In genomic region chr21:16589046-16589445, GRCh38 we compare ENCODE assay signal across 18 cellular contexts.
A peak's percentile ranks its signal among the peaks of the same experiment; 100 is the strongest.
DNase-seq lines count a peak whose midpoint lies in the region; ATAC-seq, FAIRE-seq and TF ChIP-seq lines count a peak whose summit lies in the region.
"Had no signal": no experiment of that assay in that cellular context is flagged by ENCODE, and none has a peak within 500 bp of the region (broad histone marks: within the 10 kb centered on the region; RNA-seq: fewer than 3 reads in every experiment).

No MANE protein-coding gene starts in this region.

- FAIRE-seq in urothelium cell line (lab: Jason Lieb, UNC): no peak
- FAIRE-seq: colon had no signal

- H3K4me3 Mint-ChIP-seq in neural progenitor cell: no peak overlapping the region
- H3K4me3 Mint-ChIP-seq in mesothelial cell of epicardium: no peak overlapping the region
- H3K4me3 Mint-ChIP-seq: activated naive CD8-positive, alpha-beta T cell treated with anti-CD3 and anti-CD28 coated beads, Interleukin-2, amount 50 U/mL, for 24 hours; activated T-cell treated with anti-CD3 and anti-CD28 coated beads, Interleukin-2, amount 50 U/mL, for 24 hours; CD8-positive, alpha-beta memory T cell; IgD-negative memory B cell; neural crest cell had no signal

- ATAC-seq in Right ventricle myocardium superior (ENCODE audit: poor library complexity) (no peak), sciatic nerve (no peak)
- ATAC-seq: activated naive CD8-positive, alpha-beta T cell treated with anti-CD3 and anti-CD28 coated beads, Interleukin-2, amount 50 U/mL, for 24 hours; stimulated activated naive CD8-positive, alpha-beta T cell treated with anti-CD3 and anti-CD28 coated beads, Interleukin-15, Interleukin-2, amounts not matched to agents 100 U/mL and 50 U/mL, for 24 hours had no signal

- H3K36me3 ChIP-seq in left ventricle myocardium inferior: no peaks in the 10 kb centered on the region
- no peaks in the 10 kb centered on the region for H3K36me3 ChIP-seq in neural progenitor cell
- H3K36me3 ChIP-seq: esophagus muscularis mucosa, lower lobe of right lung had no signal

- H3K4me1 ChIP-seq in left ventricle myocardium inferior: peaks cover 44% of the 10 kb centered on the region
- H3K4me1 ChIP-seq in neural progenitor cell: peaks cover 4% of the 10 kb centered on the region

- TF ChIP-seq CTCF in left ventricle myocardium inferior (IDR thresholded peaks at IDR 0.05; ENCODE audit: borderline replicate concordance) (no peak), epithelial cell of esophagus (IDR thresholded peaks at IDR 0.05; ENCODE audit: insufficient read depth, low read depth, low read length, missing control alignments) (no peak), neural progenitor cell (IDR thresholded peaks at IDR 0.05) (no peak), mesothelial cell of epicardium (IDR thresholded peaks at IDR 0.05; ENCODE audit: unreplicated experiment) (no peak)

- H3K4me3 ChIP-seq in left ventricle myocardium inferior: peak overlapping the region; percentile 61
- H3K4me3 ChIP-seq in epithelial cell of esophagus (ENCODE audit: low read length): no peak overlapping the region
- peak overlapping the region; percentile 43 for H3K4me3 ChIP-seq in neural progenitor cell

- H3K9ac ChIP-seq in neural progenitor cell: no peak overlapping the region

- no peaks in the 10 kb centered on the region for H3F3A ChIP-seq in neural progenitor cell (ENCODE audit: low read depth)

- H4K20me1 ChIP-seq in neural progenitor cell (ENCODE audit: low read depth): no peaks in the 10 kb centered on the region

- peaks cover 10% of the 10 kb centered on the region for H3K4me1 Mint-ChIP-seq in neural progenitor cell
- peaks cover 26% of the 10 kb centered on the region for H3K4me1 Mint-ChIP-seq in mesothelial cell of epicardium
- H3K4me1 Mint-ChIP-seq: activated naive CD8-positive, alpha-beta T cell treated with anti-CD3 and anti-CD28 coated beads, Interleukin-2, amount 50 U/mL, for 24 hours; CD8-positive, alpha-beta memory T cell; IgD-negative memory B cell had no signal

- intact Hi-C loops in left ventricle myocardium inferior (cut with micrococcal nuclease) (no loop called here), Right ventricle myocardium superior (cut with DNase I) (no loop called here), sciatic nerve (cut with DNase I) (no loop called here)

- H3K27ac ChIP-seq in left ventricle myocardium inferior (replicated peaks): peak overlapping the region; percentile 56
- no peak overlapping the region for H3K27ac ChIP-seq in neural progenitor cell
- H3K27ac ChIP-seq: lower lobe of right lung had no signal

- H3K4me2 ChIP-seq in neural progenitor cell: peak overlapping the region; percentile 75

- no peaks in the 10 kb centered on the region for H3K79me2 ChIP-seq in neural progenitor cell (ENCODE audit: low read depth)

- no peak overlapping the region for H3K27ac Mint-ChIP-seq in neural progenitor cell
- no peak overlapping the region for H3K27ac Mint-ChIP-seq in mesothelial cell of epicardium
- H3K27ac Mint-ChIP-seq: activated naive CD8-positive, alpha-beta T cell treated with anti-CD3 and anti-CD28 coated beads, Interleukin-2, amount 50 U/mL, for 24 hours; activated T-cell treated with anti-CD3 and anti-CD28 coated beads, Interleukin-2, amount 50 U/mL, for 24 hours; CD8-positive, alpha-beta memory T cell; IgD-negative memory B cell had no signal

- H3K36me3 Mint-ChIP-seq in neural progenitor cell (peaks cover under 1% of the 10 kb centered on the region), mesothelial cell of epicardium (peaks cover 2% of the 10 kb centered on the region)
- H3K36me3 Mint-ChIP-seq: CD8-positive, alpha-beta memory T cell; IgD-negative memory B cell had no signal

- H3K27me3 ChIP-seq in left ventricle myocardium inferior (ENCODE audit: low read depth) (no peaks in the 10 kb centered on the region), neural progenitor cell (no peaks in the 10 kb centered on the region)
- H3K27me3 ChIP-seq: esophagus muscularis mucosa had no signal

- DNase-seq in left ventricle myocardium inferior (no peak), Right ventricle myocardium superior (no peak), epithelial cell of esophagus (ENCODE audit: low read depth) (peak; percentile 16), neural progenitor cell (ENCODE audit: low spot score) (no peak), urothelium cell line (ENCODE audit: low spot score) (no peak), sciatic nerve (ENCODE audit: low spot score) (no peak), mesothelial cell of epicardium (ENCODE audit: low spot score in 2 of 2, unreplicated experiment in 2 of 2) (no peak), NCI-H146 (lab: John Stamatoyannopoulos, UW) (no peak)
- DNase-seq: activated CD4-positive, alpha-beta T cell treated with anti-CD3 and anti-CD28 coated beads, Interleukin-2, amount 50 U/mL, for 1 hour; activated naive CD8-positive, alpha-beta T cell treated with anti-CD3 and anti-CD28 coated beads, Interleukin-2, amount 50 U/mL, for 24 hours; activated T-cell treated with anti-CD3 and anti-CD28 coated beads, Interleukin-2, amount 50 U/mL, for 24 hours; CD8-positive, alpha-beta memory T cell; stimulated activated naive CD8-positive, alpha-beta T cell treated with anti-CD3 and anti-CD28 coated beads, Interleukin-15, Interleukin-2, amounts not matched to agents 100 U/mL and 50 U/mL, for 24 hours had no signal

- H3K9me3 Mint-ChIP-seq in neural progenitor cell (no peaks in the 10 kb centered on the region), mesothelial cell of epicardium (no peaks in the 10 kb centered on the region)
- H3K9me3 Mint-ChIP-seq: activated naive CD8-positive, alpha-beta T cell treated with anti-CD3 and anti-CD28 coated beads, Interleukin-2, amount 50 U/mL, for 24 hours; neural crest cell had no signal

- H3K27me3 Mint-ChIP-seq in neural progenitor cell (ENCODE audit: insufficient read depth, low read depth) (no peaks in the 10 kb centered on the region), mesothelial cell of epicardium (ENCODE audit: low read depth) (no peaks in the 10 kb centered on the region)
- H3K27me3 Mint-ChIP-seq: activated naive CD8-positive, alpha-beta T cell treated with anti-CD3 and anti-CD28 coated beads, Interleukin-2, amount 50 U/mL, for 24 hours; activated T-cell treated with anti-CD3 and anti-CD28 coated beads, Interleukin-2, amount 50 U/mL, for 24 hours; CD8-positive, alpha-beta memory T cell; IgD-negative memory B cell had no signal

- H2AFZ ChIP-seq in neural progenitor cell (replicated peaks): no peak overlapping the region

- no peaks in the 10 kb centered on the region for H3K9me3 ChIP-seq in left ventricle myocardium inferior (replicated peaks)
- H3K9me3 ChIP-seq in neural progenitor cell (ENCODE audit: low read depth): no peaks in the 10 kb centered on the region
- H3K9me3 ChIP-seq: esophagus muscularis mucosa, lower lobe of right lung had no signal
